In genomic region chr2:172927381-172928357, GRCh38 we compare ENCODE assay signal across 10 cellular contexts.
A peak's percentile ranks its signal among the peaks of the same experiment; 100 is the strongest.
DNase-seq lines count a peak whose midpoint lies in the region; ATAC-seq, FAIRE-seq and TF ChIP-seq lines count a peak whose summit lies in the region.
"Had no signal": no experiment of that assay in that cellular context is flagged by ENCODE, and none has a peak within 500 bp of the region (broad histone marks: within the 10 kb centered on the region; RNA-seq: fewer than 3 reads in every experiment).

No MANE protein-coding gene starts in this region.

- no peaks in the 10 kb centered on the region for H3K27me3 ChIP-seq in GM23248 (replicated peaks; ENCODE audit: insufficient read depth)
- H3K27me3 ChIP-seq in keratinocyte (ENCODE audit: control insufficient read depth, extremely low read depth, insufficient read depth, low read length), result no peaks in the 10 kb centered on the region

- no peak overlapping the region for H3K27ac ChIP-seq in GM23248
- no peak overlapping the region for H3K27ac ChIP-seq in keratinocyte (ENCODE audit: control insufficient read depth, insufficient read depth, low read length)

- peaks cover 14% of the 10 kb centered on the region for H3K4me1 ChIP-seq in GM23248 (ENCODE audit: insufficient read depth)
- peaks cover 6% of the 10 kb centered on the region for H3K4me1 ChIP-seq in keratinocyte (ENCODE audit: control insufficient read depth, extremely low read depth, insufficient read depth, low read length)

- no peaks in the 10 kb centered on the region for H4K20me1 ChIP-seq in GM23248 (ENCODE audit: insufficient read depth)
- no peaks in the 10 kb centered on the region for H4K20me1 ChIP-seq in keratinocyte (ENCODE audit: control insufficient read depth, extremely low read depth, insufficient read depth, low read length)

- peak overlapping the region; percentile 80 for H3K27ac Mint-ChIP-seq in chondrocyte (ENCODE audit: unreplicated experiment)
- no peak overlapping the region for H3K27ac Mint-ChIP-seq in stimulated activated naive B cell treated with anti-CD40 and anti-IgM and Interleukin-4, amounts not matched to agents 10 μg/mL and 1 μg/mL and 100 μg/mL, for 72 hours

- 32% methylated on average over 9 of the region's 9 CpGs for WGBS in GM23248 (ENCODE audit: low coverage in 1 of 2, low lambda C conversion rate in 2 of 2, missing lambda C conversion rate in 2 of 2), 2 experiments

- no peak overlapping the region for H3K9ac ChIP-seq in GM23248
- no peak overlapping the region for H3K9ac ChIP-seq in keratinocyte (ENCODE audit: control insufficient read depth, extremely low read depth, insufficient read depth, low read length)

- H3K4me2 ChIP-seq in GM23248 (ENCODE audit: unreplicated experiment) (peak overlapping the region; percentile 40), keratinocyte (ENCODE audit: control insufficient read depth, extremely low read depth, insufficient read depth, low read depth, low read length) (no peak overlapping the region)

- no peak overlapping the region for H3K4me3 ChIP-seq in GM23248
- no peak overlapping the region for H3K4me3 ChIP-seq in keratinocyte (ENCODE audit: control insufficient read depth in 2 of 3, extremely low read depth in 1 of 3, insufficient read depth in 2 of 3, low read depth in 1 of 3, low read length in 3 of 3)

- dilution Hi-C loops in keratinocyte (cut with MboI; ENCODE audit: extremely low pct_ligation_motif_present, low sequenced_read_pairs), result no loop called here

- peaks cover 48% of the 10 kb centered on the region for H3K4me1 Mint-ChIP-seq in chondrocyte (ENCODE audit: low read depth)
- peaks cover 6 to 18% of the 10 kb centered on the region in 2 donors for H3K4me1 Mint-ChIP-seq in stimulated activated naive B cell treated with anti-CD40 and anti-IgM and Interleukin-4, amounts not matched to agents 10 μg/mL and 1 μg/mL and 100 μg/mL, for 72 hours

- in situ Hi-C loops in GM23248 (cut with MboI), result no loop called here

- no peaks in the 10 kb centered on the region for H3K9me3 Mint-ChIP-seq in chondrocyte (ENCODE audit: low read depth)
- H3K9me3 Mint-ChIP-seq in stimulated activated naive B cell treated with anti-CD40 and anti-IgM and Interleukin-4, amounts not matched to agents 10 μg/mL and 1 μg/mL and 100 μg/mL, for 72 hours, result peaks cover 3 to 4% of the 10 kb centered on the region in 2 donors

- H3F3A ChIP-seq in GM23248 (ENCODE audit: insufficient read depth), result 0 out of 2 replicates have a peak, but pooled peaks cover 4% of the 10 kb centered on the region

- no peaks in the 10 kb centered on the region for H3K27me3 Mint-ChIP-seq in chondrocyte (ENCODE audit: low read depth)
- H3K27me3 Mint-ChIP-seq in stimulated activated naive B cell treated with anti-CD40 and anti-IgM and Interleukin-4, amounts not matched to agents 10 μg/mL and 1 μg/mL and 100 μg/mL, for 72 hours, result peaks cover 23 to 30% of the 10 kb centered on the region in 2 donors

- FAIRE-seq in keratinocyte (lab: Jason Lieb, UNC), result no peak
- FAIRE-seq: D721Med had no signal

- H3K36me3 ChIP-seq in GM23248 (ENCODE audit: low read depth) (no peaks in the 10 kb centered on the region), keratinocyte (ENCODE audit: control insufficient read depth in 2 of 2, extremely low read depth in 1 of 2, insufficient read depth in 2 of 2, low read length in 2 of 2) (no peaks in the 10 kb centered on the region)

- no peak for ATAC-seq in GM19328 (IDR thresholded peaks at IDR 0.05; ENCODE audit: unreplicated experiment)
- ATAC-seq in stimulated activated naive B cell treated with anti-CD40 and anti-IgM and Interleukin-4, amounts not matched to agents 10 μg/mL and 1 μg/mL and 100 μg/mL, for 72 hours (replicated peaks), result no peak
- ATAC-seq in esophagus mucosa, result no peak

- H3K9me3 ChIP-seq in GM23248 (ENCODE audit: low read depth), result no peaks in the 10 kb centered on the region
- H3K9me3 ChIP-seq in keratinocyte (ENCODE audit: control insufficient read depth, low read depth, low read length), result no peaks in the 10 kb centered on the region

- no peaks in the 10 kb centered on the region for H3K9me1 ChIP-seq in keratinocyte (ENCODE audit: control insufficient read depth, extremely low read depth, insufficient read depth, low read length)

- no peak for TF ChIP-seq CTCF in chondrocyte (IDR thresholded peaks at IDR 0.05)
- TF ChIP-seq CTCF in keratinocyte (optimal IDR thresholded peaks at IDR 0.05 in 1 of 3, IDR thresholded peaks at IDR 0.05 in 1 of 3, conservative IDR thresholded peaks at IDR 0.05 in 1 of 3; ENCODE audit: extremely low read depth in 1 of 3, insufficient read depth in 2 of 3, low read length in 3 of 3), result no peak

- H2AFZ ChIP-seq in GM23248, result peak overlapping the region; percentile 14; the same call in 1 of the 2 replicates
- peak overlapping the region; percentile 8 for H2AFZ ChIP-seq in keratinocyte (ENCODE audit: control insufficient read depth, low read length)

- H3K9me2 ChIP-seq in GM23248 (ENCODE audit: insufficient read depth), result no peaks in the 10 kb centered on the region

- peak overlapping the region; percentile 11 for H3K4me3 Mint-ChIP-seq in chondrocyte (ENCODE audit: unreplicated experiment)
- no peak overlapping the region for H3K4me3 Mint-ChIP-seq in stimulated activated naive B cell treated with anti-CD40 and anti-IgM and Interleukin-4, amounts not matched to agents 10 μg/mL and 1 μg/mL and 100 μg/mL, for 72 hours
- H3K4me3 Mint-ChIP-seq: naive B cell had no signal

- peak; percentile 70 for DNase-seq in GM23248
- DNase-seq in chondrocyte (ENCODE audit: low spot score), result no peak
- DNase-seq in keratinocyte (ENCODE audit: low read depth, low spot score), result no peak
- DNase-seq in smooth muscle cell of the brain vasculature (ENCODE audit: low read depth, low spot score), result peak; percentile 55
- no peak for DNase-seq in iPS-NIHi11 (ENCODE audit: low spot score)
- no peak for DNase-seq in stimulated activated naive B cell treated with anti-CD40 and anti-IgM and Interleukin-4, amounts not matched to agents 10 μg/mL and 1 μg/mL and 100 μg/mL, for 72 hours
- DNase-seq: naive B cell had no signal

- H3K79me2 ChIP-seq in GM23248 (ENCODE audit: insufficient read depth) (no peaks in the 10 kb centered on the region), keratinocyte (ENCODE audit: control insufficient read depth, insufficient read depth, low read length) (no peaks in the 10 kb centered on the region)

- no peaks in the 10 kb centered on the region for H3K36me3 Mint-ChIP-seq in chondrocyte (ENCODE audit: low read depth)
- no peaks in the 10 kb centered on the region for H3K36me3 Mint-ChIP-seq in stimulated activated naive B cell treated with anti-CD40 and anti-IgM and Interleukin-4, amounts not matched to agents 10 μg/mL and 1 μg/mL and 100 μg/mL, for 72 hours
- H3K36me3 Mint-ChIP-seq: naive B cell had no signal

Comparison
In these comparisons a context has a peak if more than half of its experiments do, and no peak if none do; other contexts are left out.
1. DNase-seq: peak in GM23248 (single experiment) and smooth muscle cell of the brain vasculature (single experiment); none in chondrocyte (single experiment), keratinocyte (single experiment), iPS-NIHi11 (single experiment) and stimulated activated naive B cell treated with anti-CD40 and anti-IgM and Interleukin-4, amounts not matched to agents 10 μg/mL and 1 μg/mL and 100 μg/mL, for 72 hours (single experiment).